In genomic region chr3:106018929-106019328, GRCh38 we compare ENCODE assay signal across 36 cellular contexts.
DNase-seq lines count a peak whose midpoint lies in the region; ATAC-seq, FAIRE-seq and TF ChIP-seq lines count a peak whose summit lies in the region.
"Had no signal": no experiment of that assay in that cellular context is flagged by ENCODE, and none has a peak within 500 bp of the region (broad histone marks: within the 10 kb centered on the region; RNA-seq: fewer than 3 reads in every experiment).

No MANE protein-coding gene starts in this region.

- no peaks in the 10 kb centered on the region for H3K9me3 Mint-ChIP-seq in nephron progenitor cell
- H3K9me3 Mint-ChIP-seq: CD8-positive, alpha-beta memory T cell had no signal

- H3K4me3 Mint-ChIP-seq in nephron progenitor cell, result no peak overlapping the region
- H3K4me3 Mint-ChIP-seq: B cell; CD14-positive monocyte; CD4-positive, alpha-beta T cell; CD4-positive, CD25-positive, alpha-beta regulatory T cell; CD8-positive, alpha-beta memory T cell; CD8-positive, alpha-beta T cell had no signal

- 100% methylated on average over 3 of the region's 3 CpGs for WGBS in GM12878 (ENCODE audit: insufficient coverage, insufficient replicate concordance, low lambda C conversion rate, missing lambda C conversion rate)
- 88% methylated on average over 3 of the region's 3 CpGs for WGBS in K562 (ENCODE audit: insufficient coverage, low coverage, missing lambda C conversion rate)

- no peaks in the 10 kb centered on the region for H3K4me1 ChIP-seq in GM12878 (ENCODE audit: control insufficient read depth, insufficient read depth, low read length)
- H3K4me1 ChIP-seq in K562 (replicated peaks in 1 of 2; ENCODE audit: control insufficient read depth in 2 of 2, insufficient read depth in 2 of 2, low read length in 2 of 2), result no peaks in the 10 kb centered on the region
- peaks cover 11% of the 10 kb centered on the region for H3K4me1 ChIP-seq in osteoblast (ENCODE audit: insufficient read depth, low read length)
- H3K4me1 ChIP-seq: A549, BE2C, BLaER1 had no signal

- no peak for TF ChIP-seq EP300 in GM12878 (IDR thresholded peaks at IDR 0.05; ENCODE audit: borderline replicate concordance in 1 of 2, control insufficient read depth in 1 of 2, low read depth in 2 of 2, low read length in 2 of 2)
- no peak for TF ChIP-seq EP300 in K562 (IDR thresholded peaks at IDR 0.05; ENCODE audit: low read length)

- no peaks in the 10 kb centered on the region for H3K9me1 ChIP-seq in K562 (ENCODE audit: control insufficient read depth, insufficient read depth, low read length)

- SMC1A ChIA-PET in GM12878 (lab: Charles Lee; ENCODE audit: uncharacterized antibody, unreplicated experiment), result interaction anchor here (0.6 to 1.5 kb wide), 3 partner anchors 18 to 312 kb away, joined by 3 to 4 read pairs (median 3); no protein-coding TSS in a partner anchor

- in situ Hi-C loops in GM12878 (cut with MboI), result no loop called here
- in situ Hi-C loops in K562 (cut with MboI), result no loop called here

- H3K79me2 ChIP-seq in GM12878 (ENCODE audit: control insufficient read depth, insufficient read depth, low read length) (no peaks in the 10 kb centered on the region), K562 (ENCODE audit: control insufficient read depth, insufficient read depth, low read length) (no peaks in the 10 kb centered on the region), osteoblast (ENCODE audit: insufficient read depth, low read length) (no peaks in the 10 kb centered on the region)

- CTCF ChIA-PET in GM12878 (lab: Yijun Ruan, JAX), result no interaction called here
- CTCF ChIA-PET in K562 (lab: Yijun Ruan, JAX; ENCODE audit: low intra/inter-chr PET ratio), result no interaction called here

- H3K4me3 ChIP-seq in GM12878 (no peak overlapping the region), K562 (no peak overlapping the region), osteoblast (ENCODE audit: insufficient read depth, low read length) (no peak overlapping the region)
- H3K4me3 ChIP-seq: A549; BLaER1; BLaER1 treated with 17β-estradiol and CSF1 and Interleukin-3, amounts not matched to agents 10 nM and 100 nM had no signal

- H3K27ac ChIP-seq in GM12878 (ENCODE audit: control insufficient read depth, insufficient read depth), result no peak overlapping the region
- no peak overlapping the region for H3K27ac ChIP-seq in K562 (ENCODE audit: extremely low read depth, low read depth, low read length)
- no peak overlapping the region for H3K27ac ChIP-seq in osteoblast (ENCODE audit: low read depth, low read length)
- H3K27ac ChIP-seq: 22Rv1; A549; BLaER1; BLaER1 treated with 17β-estradiol and CSF1 and Interleukin-3, amounts not matched to agents 10 nM and 100 nM; C4-2B had no signal

- TF ChIP-seq POLR2A in GM12878 (IDR thresholded peaks at IDR 0.05; ENCODE audit: low read depth, low read length) (no peak), K562 (conservative IDR thresholded peaks at IDR 0.05) (no peak)

- TF ChIP-seq CTCF in GM12878 (IDR thresholded peaks at IDR 0.05 in 2 of 3, conservative IDR thresholded peaks at IDR 0.05 in 1 of 3; ENCODE audit: control insufficient read depth in 2 of 3, extremely low read depth in 1 of 3, insufficient read depth in 1 of 3, low read depth in 3 of 3, low read length in 3 of 3) (no peak), K562 (IDR thresholded peaks at IDR 0.05 in 2 of 3, conservative IDR thresholded peaks at IDR 0.05 in 1 of 3; ENCODE audit: insufficient read depth in 2 of 3, low read depth in 1 of 3, low read length in 3 of 3) (no peak), nephron progenitor cell (IDR thresholded peaks at IDR 0.05) (no peak), osteoblast (IDR thresholded peaks at IDR 0.05; ENCODE audit: extremely low read depth, low read depth, low read length) (no peak)

- BruUV-seq in GM12878 (replicated peaks; lab: Mats Ljungman, UMichigan) (no TSS peak), K562 (replicated peaks; lab: Mats Ljungman, UMichigan) (no TSS peak)

- no peak overlapping the region for H3K4me2 ChIP-seq in GM12878 (ENCODE audit: control insufficient read depth, insufficient read depth)
- H3K4me2 ChIP-seq in K562 (ENCODE audit: insufficient read depth, low read length), result no peak overlapping the region
- H3K4me2 ChIP-seq in osteoblast (ENCODE audit: insufficient read depth, low read length), result no peak overlapping the region
- H3K4me2 ChIP-seq: A549, BLaER1 had no signal

- peaks cover 3% of the 10 kb centered on the region; the same call in 2 of the 3 replicates for H3K9me3 ChIP-seq in GM12878 (replicated peaks; ENCODE audit: control insufficient read depth, insufficient read depth, low read length)
- no peaks in the 10 kb centered on the region for H3K9me3 ChIP-seq in K562 (replicated peaks; ENCODE audit: control insufficient read depth, insufficient read depth, low read depth, low read length)
- no peaks in the 10 kb centered on the region for H3K9me3 ChIP-seq in osteoblast (ENCODE audit: low read depth, low read length)
- H3K9me3 ChIP-seq: A549, BE2C, BLaER1 had no signal

- H2AFZ ChIP-seq in GM12878 (ENCODE audit: control insufficient read depth, low read depth, low read length) (no peak overlapping the region), K562 (ENCODE audit: low read depth, low read length) (no peak overlapping the region), osteoblast (ENCODE audit: low read length) (peak overlapping the region; percentile 37)

- no peaks in the 10 kb centered on the region for H3K36me3 ChIP-seq in GM12878 (ENCODE audit: control insufficient read depth in 2 of 2, insufficient read depth in 2 of 2, low read length in 1 of 2)
- no peaks in the 10 kb centered on the region for H3K36me3 ChIP-seq in K562 (ENCODE audit: control insufficient read depth, insufficient read depth, low read length)
- H3K36me3 ChIP-seq in osteoblast (ENCODE audit: insufficient read depth, low read length), result no peaks in the 10 kb centered on the region
- H3K36me3 ChIP-seq: BE2C, BLaER1 had no signal

- no peaks in the 10 kb centered on the region for H3K27me3 Mint-ChIP-seq in nephron progenitor cell (ENCODE audit: low read depth, poor library complexity)
- H3K27me3 Mint-ChIP-seq: B cell; CD4-positive, alpha-beta memory T cell; CD4-positive, alpha-beta T cell; CD8-positive, alpha-beta memory T cell had no signal

- TF ChIP-seq RAD21 in GM12878 (IDR thresholded peaks at IDR 0.05; ENCODE audit: insufficient read depth, low read depth, low read length) (no peak), K562 (CRISPR knock-in tag; conservative IDR thresholded peaks at IDR 0.05 in 1 of 2, IDR thresholded peaks at IDR 0.05 in 1 of 2) (no peak)

- DNase-seq in GM12878 (ENCODE audit: low read depth, low spot score) (no peak), K562 (ENCODE audit: extremely low read depth in 1 of 4, low spot score in 3 of 4) (no peak), nephron progenitor cell (no peak), osteoblast (ENCODE audit: insufficient read length, low spot score, missing footprints) (no peak), mucosa of gallbladder (ENCODE audit: low spot score) (no peak), anterior cingulate cortex (lab: John Stamatoyannopoulos, UW) (no peak)
- DNase-seq: 8988T; ACHN; BE2C; C1 segment of cervical spinal cord; Caco-2; Calu3; CD4-positive, alpha-beta memory T cell; CD4-positive, alpha-beta T cell; CD4-positive, CD25-positive, alpha-beta regulatory T cell; CD8-positive, alpha-beta memory T cell; CD8-positive, alpha-beta T cell; COR-L47; DMS 273 treated with DMSO at 0.1 percent for 48 hours; DMS153; DMS53; DMS79; DMS79 treated with DMSO at 0.1 percent for 48 hours; DND-41; EL had no signal

- RAD21 ChIA-PET in GM12878 (lab: Charles Lee; ENCODE audit: unreplicated experiment), result no interaction called here

- no peak overlapping the region for H3K9ac ChIP-seq in GM12878 (ENCODE audit: control insufficient read depth, insufficient read depth, low read length)
- H3K9ac ChIP-seq in K562 (ENCODE audit: insufficient read depth in 1 of 2, low read depth in 2 of 2, low read length in 2 of 2), result no peak overlapping the region
- H3K9ac ChIP-seq: BLaER1; BLaER1 treated with 17β-estradiol and CSF1 and Interleukin-3, amounts not matched to agents 10 nM and 100 nM had no signal

- no peaks in the 10 kb centered on the region for H4K20me1 ChIP-seq in GM12878 (ENCODE audit: control insufficient read depth, insufficient read depth)
- H4K20me1 ChIP-seq in K562 (replicated peaks; ENCODE audit: control insufficient read depth, insufficient read depth, low read length), result no peaks in the 10 kb centered on the region
- H4K20me1 ChIP-seq in osteoblast (ENCODE audit: insufficient read depth, low read length), result no peaks in the 10 kb centered on the region
- H4K20me1 ChIP-seq: BLaER1; BLaER1 treated with 17β-estradiol and CSF1 and Interleukin-3, amounts not matched to agents 10 nM and 100 nM had no signal

- FAIRE-seq in GM12878 (lab: Jason Lieb, UNC) (no peak), K562 (lab: Jason Lieb, UNC) (no peak)
- FAIRE-seq: A204.1, A549, D721Med had no signal

- POLR2A ChIA-PET in GM12878 (lab: Charles Lee), result no interaction called here
- POLR2A ChIA-PET in K562 (lab: Yijun Ruan, JAX), result no interaction called here

- peak overlapping the region; percentile 0 for H3K27ac Mint-ChIP-seq in nephron progenitor cell
- H3K27ac Mint-ChIP-seq: B cell; CD14-positive monocyte; CD4-positive, alpha-beta T cell; CD4-positive, CD25-positive, alpha-beta regulatory T cell; CD8-positive, alpha-beta T cell had no signal

- H3K27me3 ChIP-seq in GM12878 (replicated peaks in 1 of 2; ENCODE audit: control insufficient read depth in 2 of 2, insufficient read depth in 2 of 2, low read length in 1 of 2) (no peaks in the 10 kb centered on the region), K562 (ENCODE audit: control insufficient read depth in 2 of 2, insufficient read depth in 2 of 2, low read length in 2 of 2) (no peaks in the 10 kb centered on the region), osteoblast (ENCODE audit: insufficient read depth, low read length) (no peaks in the 10 kb centered on the region)
- H3K27me3 ChIP-seq: BE2C; BLaER1; BLaER1 treated with 17β-estradiol and CSF1 and Interleukin-3, amounts not matched to agents 10 nM and 100 nM had no signal

- H3K36me3 Mint-ChIP-seq in nephron progenitor cell (ENCODE audit: low read depth), result no peaks in the 10 kb centered on the region
- H3K36me3 Mint-ChIP-seq: CD14-positive monocyte; CD4-positive, CD25-positive, alpha-beta regulatory T cell; CD8-positive, alpha-beta T cell had no signal

- H3K4me1 Mint-ChIP-seq in nephron progenitor cell, result no peaks in the 10 kb centered on the region
- H3K4me1 Mint-ChIP-seq: CD4-positive, alpha-beta memory T cell; CD4-positive, CD25-positive, alpha-beta regulatory T cell had no signal

- intact Hi-C loops in GM12878 (cut with micrococcal nuclease; ENCODE audit: unreplicated experiment), result no loop called here
- intact Hi-C loops in K562 (cut with micrococcal nuclease), result no loop called here

- ATAC-seq in GM12878, result no peak
- ATAC-seq in K562, result no peak
- no peak for ATAC-seq in HG03342 (IDR thresholded peaks at IDR 0.05; ENCODE audit: unreplicated experiment)
- ATAC-seq in GM21825 (IDR thresholded peaks at IDR 0.05; ENCODE audit: unreplicated experiment), result no peak
- ATAC-seq: A549; CD8-positive, alpha-beta T cell had no signal

TF ChIP-seq in GM12878, 131 proteins besides CTCF, POLR2A, EP300 and RAD21 (continues in another document):
- no peak for TF ChIP-seq NRF1 (conservative IDR thresholded peaks at IDR 0.05; ENCODE audit: low read depth, low read length)

TF ChIP-seq in K562, 482 proteins besides CTCF, POLR2A, EP300 and RAD21 (continues in another document):
- no peak for TF ChIP-seq ZNF408 (CRISPR knock-in tag; IDR thresholded peaks at IDR 0.05; ENCODE audit: low read depth)

Comparison
In these comparisons a context has a peak if more than half of its experiments do, and no peak if none do; other contexts are left out.
1. Of the 99 proteins assayed by ChIP-seq in both K562 and GM12878: peak only in K562: none; only in GM12878: none; in both: ZBTB40; in neither: 98.